Comparison of ENCODE assay signal across 27 cellular contexts in the genomic region with DNA sequence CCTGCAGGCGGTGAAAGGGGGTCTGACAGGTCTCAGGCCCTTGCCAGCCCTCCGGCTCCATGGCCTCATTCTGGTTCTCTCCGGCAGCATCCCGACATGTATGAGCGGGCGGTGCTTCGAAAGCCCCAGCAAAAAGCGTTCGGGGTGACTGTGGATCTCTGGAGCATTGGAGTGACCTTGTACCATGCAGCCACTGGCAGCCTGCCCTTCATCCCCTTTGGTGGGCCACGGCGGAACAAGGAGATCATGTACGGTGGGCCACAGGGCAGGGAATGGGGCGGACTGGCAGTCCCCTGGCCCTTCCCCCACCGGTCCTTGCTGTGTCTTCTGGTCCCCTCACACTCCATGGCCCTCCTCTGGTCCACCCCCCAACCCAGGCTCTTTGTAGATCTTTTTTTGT.
"Had no signal": no experiment of that assay in that cellular context is flagged by ENCODE, and none has a peak within 500 bp of the region (broad histone marks: within the 10 kb centered on the region; RNA-seq: fewer than 3 reads in every experiment).

No MANE protein-coding gene starts in this region.

- ATAC-seq: activated T-cell treated with anti-CD3 and anti-CD28 coated beads, Interleukin-2, amount 50 U/mL, for 72 hours; SK-N-SH treated with all-trans-retinoic acid at 6 μM for 48 hours; WTC11 had no signal

- H3K27me3 Mint-ChIP-seq: activated CD4-positive, alpha-beta memory T cell treated with anti-CD3 and anti-CD28 coated beads for 36 hours; central memory CD8-positive, alpha-beta T cell had no signal

- H3K27ac Mint-ChIP-seq: activated T-cell treated with anti-CD3 and anti-CD28 coated beads, Interleukin-2, amount 50 U/mL, for 72 hours; brain; T-helper 1 cell treated with Interleukin-12 subunit alpha and Interleukin-12 subunit beta and Interleukin-4 antibody, amounts not matched to agents 30 μg/mL and 1 μg/mL, for 36 hours; WTC11 had no signal

- H3K36me3 Mint-ChIP-seq: brain had no signal

- H3K27me3 ChIP-seq: MG63, Peyer's patch, SJSA1 had no signal

- H3K4me3 ChIP-seq: MG63, Peyer's patch, SJSA1 had no signal

- DNase-seq: activated CD4-positive, alpha-beta memory T cell treated with anti-CD3 and anti-CD28 coated beads for 36 hours; activated CD4-positive, alpha-beta T cell treated with anti-CD3 and anti-CD28 coated beads for 48 hours; activated CD4-positive, CD25-positive, alpha-beta regulatory T cell treated with anti-CD3 and anti-CD28 coated beads, Interleukin-2, amount 50 U/mL, for 72 hours; activated CD8-positive, alpha-beta memory T cell treated with anti-CD3 and anti-CD28 coated beads, Interleukin-2, amount 50 U/mL, for 4 hours; activated effector memory CD4-positive, alpha-beta T cell treated with anti-CD3 and anti-CD28 coated beads, Interleukin-2, amount 50 U/mL, for 16 hours; activated naive CD4-positive, alpha-beta T cell treated with Interleukin-2 at 50 U/mL for 16 hours; activated T-cell treated with anti-CD3 and anti-CD28 coated beads, Interleukin-2, amount 50 U/mL, for 72 hours; amniotic stem cell; MG63; MV-4-11; NCI-H1092 treated with DMSO at 0.1 percent for 48 hours; NCI-H1436; NCI-H1694 treated with DMSO at 0.1 percent for 48 hours; NCI-H2029 treated with DMSO at 0.1 percent for 48 hours; NCI-H345; NCI-H510A; NCI-H526 treated with DMSO at 0.1 percent for 48 hours; SHP77; T-helper 9 cell had no signal

- H3K27ac ChIP-seq: Peyer's patch, RWPE1, SJSA1 had no signal

- H3K9me3 ChIP-seq: MG63, Peyer's patch, SJSA1 had no signal

- H3K4me3 Mint-ChIP-seq: activated CD4-positive, alpha-beta memory T cell treated with anti-CD3 and anti-CD28 coated beads for 36 hours; activated T-cell treated with anti-CD3 and anti-CD28 coated beads, Interleukin-2, amount 50 U/mL, for 72 hours; brain; central memory CD8-positive, alpha-beta T cell; T-helper 1 cell treated with Interleukin-12 subunit alpha and Interleukin-12 subunit beta and Interleukin-4 antibody, amounts not matched to agents 30 μg/mL and 1 μg/mL, for 36 hours; WTC11 had no signal

- H3K9me3 Mint-ChIP-seq: activated CD4-positive, alpha-beta memory T cell treated with anti-CD3 and anti-CD28 coated beads for 36 hours; activated T-cell treated with anti-CD3 and anti-CD28 coated beads, Interleukin-2, amount 50 U/mL, for 72 hours; central memory CD8-positive, alpha-beta T cell; T-helper 1 cell treated with Interleukin-12 subunit alpha and Interleukin-12 subunit beta and Interleukin-4 antibody, amounts not matched to agents 30 μg/mL and 1 μg/mL, for 36 hours; WTC11 had no signal
